ENCODE assay signal across 23 cellular contexts in genomic region chr11:69097263-69097662, GRCh38. TPM values are rescaled to one million over a fixed set of nuclear protein-coding genes. Genes with fewer than 3 reads are reported as not detected.
A peak's percentile ranks its signal among the peaks of the same experiment; 100 is the strongest.
DNase-seq lines count a peak whose midpoint lies in the region; ATAC-seq and TF ChIP-seq lines count a peak whose summit lies in the region.
"Had no signal": no experiment of that assay in that cellular context is flagged by ENCODE, and none has a peak within 500 bp of the region (broad histone marks: within the 10 kb centered on the region; RNA-seq: fewer than 3 reads in every experiment).

No MANE protein-coding gene starts in this region.

- peaks cover 9% of the 10 kb centered on the region for H3K4me1 ChIP-seq in A673 (ENCODE audit: insufficient read depth, low read length, poor library complexity, severe bottlenecking)
- no peaks in the 10 kb centered on the region for H3K4me1 ChIP-seq in Caco-2
- H3K4me1 ChIP-seq in neuronal stem cell (ENCODE audit: control insufficient read depth in 2 of 2, insufficient read depth in 1 of 2, low read depth in 1 of 2, low read length in 2 of 2), result peaks cover 0 to 10% of the 10 kb centered on the region in 2 donors

- no peak overlapping the region for H2AFZ ChIP-seq in neuronal stem cell (ENCODE audit: low read length)
- H2AFZ ChIP-seq: GM23338 had no signal

- no peak for ATAC-seq in HG02763 (IDR thresholded peaks at IDR 0.05; ENCODE audit: unreplicated experiment)
- ATAC-seq: CD8-positive, alpha-beta T cell; GM12878; GM23338 had no signal

- H3K4me1 Mint-ChIP-seq in Caco-2 (ENCODE audit: low read depth, unreplicated experiment) (no peaks in the 10 kb centered on the region), endothelial cell (ENCODE audit: unreplicated experiment) (peaks cover 8% of the 10 kb centered on the region)

- no peak overlapping the region for H2BK15ac ChIP-seq in neuronal stem cell (ENCODE audit: low read length)

- H3K9me3 Mint-ChIP-seq in Caco-2 (ENCODE audit: unreplicated experiment), result no peaks in the 10 kb centered on the region
- no peaks in the 10 kb centered on the region for H3K9me3 Mint-ChIP-seq in endothelial cell (ENCODE audit: unreplicated experiment)
- H3K9me3 Mint-ChIP-seq: CD4-positive, CD25-positive, alpha-beta regulatory T cell; CD8-positive, alpha-beta T cell; GM23338 had no signal

- peak overlapping the region; percentile 30 for H2AK5ac ChIP-seq in neuronal stem cell (ENCODE audit: low read depth, low read length)

- H3K27ac Mint-ChIP-seq in Caco-2 (ENCODE audit: unreplicated experiment) (peak overlapping the region; percentile 54), endothelial cell (ENCODE audit: unreplicated experiment) (no peak overlapping the region)
- H3K27ac Mint-ChIP-seq: CD4-positive, CD25-positive, alpha-beta regulatory T cell; CD8-positive, alpha-beta T cell; GM23338 had no signal

- H3K36me3 Mint-ChIP-seq in Caco-2 (ENCODE audit: insufficient read depth, unreplicated experiment) (peaks cover 30% of the 10 kb centered on the region), endothelial cell (ENCODE audit: low read depth, unreplicated experiment) (peaks cover 9% of the 10 kb centered on the region)

- H3K27me3 Mint-ChIP-seq in Caco-2 (ENCODE audit: insufficient read depth, unreplicated experiment), result no peaks in the 10 kb centered on the region
- H3K27me3 Mint-ChIP-seq in endothelial cell (ENCODE audit: unreplicated experiment), result peaks cover 3% of the 10 kb centered on the region
- H3K27me3 Mint-ChIP-seq: CD4-positive, CD25-positive, alpha-beta regulatory T cell had no signal

- no peak overlapping the region for H2BK120ac ChIP-seq in neuronal stem cell (ENCODE audit: low read depth, low read length)

- peak overlapping the region; percentile 24 for H3K9ac ChIP-seq in neuronal stem cell (ENCODE audit: low read depth, low read length, poor library complexity)

- H3K27ac ChIP-seq in A673 (ENCODE audit: low read depth, low read length, poor library complexity, severe bottlenecking), result peak overlapping the region; percentile 21
- H3K27ac ChIP-seq in neuronal stem cell (replicated peaks; ENCODE audit: low read length), result no peak overlapping the region
- H3K27ac ChIP-seq: 22Rv1, C4-2B had no signal

- no peak overlapping the region for H4K91ac ChIP-seq in neuronal stem cell (ENCODE audit: low read depth, low read length, poor library complexity)

- CTCF ChIA-PET in A673 (lab: Charles Lee) (no interaction called here), Caco-2 (lab: Charles Lee) (no interaction called here)

- POLR2A ChIA-PET in A673 (lab: Charles Lee; ENCODE audit: low non-redundant PET), result no interaction called here
- POLR2A ChIA-PET in Caco-2 (lab: Charles Lee), result no interaction called here

- H3K36me3 ChIP-seq in A673 (ENCODE audit: insufficient read depth, low read length, poor library complexity, severe bottlenecking) (no peaks in the 10 kb centered on the region), Caco-2 (ENCODE audit: control insufficient read depth, insufficient read depth, low read length) (no peaks in the 10 kb centered on the region), neuronal stem cell (replicated peaks in 1 of 2; ENCODE audit: control insufficient read depth in 2 of 2, insufficient read depth in 2 of 2, low read length in 2 of 2) (peaks cover 3 to 10% of the 10 kb centered on the region in 2 donors)
- H3K36me3 ChIP-seq: BE2C had no signal

- H3K4me3 Mint-ChIP-seq in Caco-2 (ENCODE audit: unreplicated experiment) (no peak overlapping the region), endothelial cell (ENCODE audit: unreplicated experiment) (no peak overlapping the region)
- H3K4me3 Mint-ChIP-seq: CD4-positive, CD25-positive, alpha-beta regulatory T cell; CD8-positive, alpha-beta T cell; GM23338 had no signal

- intact Hi-C loops in A673 (cut with micrococcal nuclease; ENCODE audit: unreplicated experiment), result no loop called here
- intact Hi-C loops in Caco-2 (cut with micrococcal nuclease; ENCODE audit: unreplicated experiment), result no loop called here

- peak overlapping the region; percentile 58 for H2BK5ac ChIP-seq in neuronal stem cell (ENCODE audit: low read length)

- H3K4me3 ChIP-seq in A673 (ENCODE audit: low read depth, low read length, poor library complexity, severe bottlenecking), result no peak overlapping the region
- no peak overlapping the region for H3K4me3 ChIP-seq in Caco-2 (ENCODE audit: low read depth, low read length)
- H3K4me3 ChIP-seq in neuronal stem cell (ENCODE audit: low read length in 2 of 2), result no peak overlapping the region
- H3K4me3 ChIP-seq: GM12878, GM23338 had no signal

- no peaks in the 10 kb centered on the region for H3K27me3 ChIP-seq in A673 (replicated peaks; ENCODE audit: insufficient read depth, low read depth, low read length, poor library complexity)
- no peaks in the 10 kb centered on the region for H3K27me3 ChIP-seq in Caco-2 (replicated peaks; ENCODE audit: control insufficient read depth, insufficient read depth, low read length)
- no peaks in the 10 kb centered on the region for H3K27me3 ChIP-seq in neuronal stem cell (ENCODE audit: control insufficient read depth in 3 of 3, insufficient read depth in 3 of 3, low read depth in 1 of 3, low read length in 3 of 3)
- H3K27me3 ChIP-seq: BE2C had no signal

- no peak overlapping the region for H2BK12ac ChIP-seq in neuronal stem cell (ENCODE audit: low read length)

- H3K4ac ChIP-seq in neuronal stem cell (ENCODE audit: low read length), result no peak overlapping the region

- peaks cover 4% of the 10 kb centered on the region for H3K79me1 ChIP-seq in neuronal stem cell (ENCODE audit: low read depth, low read length)

- BruUV-seq in A673 (replicated peaks; lab: Mats Ljungman, UMichigan) (no TSS peak), Caco-2 (replicated peaks; lab: Mats Ljungman, UMichigan) (no TSS peak)

- H3K18ac ChIP-seq in neuronal stem cell (ENCODE audit: low read length), result no peak overlapping the region

- no peak overlapping the region for H4K8ac ChIP-seq in neuronal stem cell (ENCODE audit: low read depth, low read length)

- peak overlapping the region; percentile 50 for H3K23ac ChIP-seq in neuronal stem cell (ENCODE audit: low read depth, low read length, poor library complexity)

- no CpG with 5 or more reads among the region's 16 CpGs for WGBS in neuronal stem cell (ENCODE audit: extremely low coverage in 2 of 2, insufficient read length in 2 of 2, insufficient replicate concordance in 1 of 2), 2 donors

- H3K14ac ChIP-seq in neuronal stem cell (ENCODE audit: low read length), result no peak overlapping the region

- DNase-seq in A673 (ENCODE audit: low spot score) (no peak), Caco-2 (no peak), endothelial cell (ENCODE audit: low spot score) (peak; percentile 32), neuronal stem cell (ENCODE audit: low spot score) (no peak), H4 (ENCODE audit: low spot score) (no peak), NCI-H510A treated with DMSO at 0.1 percent for 48 hours (lab: John Stamatoyannopoulos, UW) (no peak)
- DNase-seq in stimulated activated CD4-positive, alpha-beta T cell treated with anti-CD3 and anti-CD28 coated beads, Interleukin-12 subunit alpha, Interleukin-12 subunit beta, amount 100 ng/mL, for 4 hours, result no peak
- DNase-seq: ACHN; AML-193; BE2C; CD4-positive, CD25-positive, alpha-beta regulatory T cell; CD8-positive, alpha-beta T cell; DMS 273 treated with DMSO at 0.1 percent for 48 hours; DMS79; EL; GDM1; H7; HCEC 1CT had no signal

- no peak overlapping the region for H3K4me2 ChIP-seq in neuronal stem cell (ENCODE audit: insufficient read depth, low read length, poor library complexity, severe bottlenecking)
- H3K4me2 ChIP-seq: GM23338 had no signal

- H3K9me3 ChIP-seq in A673 (ENCODE audit: low read depth, low read length, poor library complexity, severe bottlenecking), result no peaks in the 10 kb centered on the region
- no peaks in the 10 kb centered on the region for H3K9me3 ChIP-seq in Caco-2
- H3K9me3 ChIP-seq in neuronal stem cell (replicated peaks in 1 of 2; ENCODE audit: control insufficient read depth in 2 of 2, insufficient read depth in 1 of 2, low read depth in 1 of 2, low read length in 2 of 2), result peaks cover 0 to 2% of the 10 kb centered on the region in 2 donors
- H3K9me3 ChIP-seq: BE2C had no signal

- no peak for TF ChIP-seq CTCF in A673 (conservative IDR thresholded peaks at IDR 0.05; ENCODE audit: low read depth, low read length)
- TF ChIP-seq CTCF in Caco-2 (IDR thresholded peaks at IDR 0.05; ENCODE audit: insufficient read depth in 1 of 2, low read depth in 1 of 2, low read length in 1 of 2, severe bottlenecking in 1 of 2, unreplicated experiment in 1 of 2), result no peak
- no peak for TF ChIP-seq CTCF in endothelial cell (IDR thresholded peaks at IDR 0.05; ENCODE audit: unreplicated experiment)

RNA-seq across cellular contexts. Expression of gene TPCN2, which starts 48.5 kb away (rescaled TPM):
- total RNA-seq in A673 (2021) (28.9 and 29.9 TPM in 2 replicates), Caco-2 (2022) (59.5 and 63.6 TPM in 2 replicates), endothelial cell (ENCODE audit: unreplicated experiment) (31.4 TPM)
- 4.3 TPM for polyA plus RNA-seq in neuronal stem cell (2013, experiment 1 of 2)
- polyA plus RNA-seq in neuronal stem cell (2013, experiment 2 of 2), result 4.3 TPM
- total RNA-seq in H4 (2014; rRNA removed; shearing (Covaris generic)), result 6.2 and 7.4 TPM in 2 replicates

RNA-seq across cellular contexts. Expression of gene SMIM38, which starts 58.5 kb away (rescaled TPM):
- total RNA-seq in A673 (2021) (0.59 and 0.88 TPM in 2 replicates), Caco-2 (2022) (0.12 and 0.66 TPM in 2 replicates), endothelial cell (ENCODE audit: unreplicated experiment) (not detected)
- polyA plus RNA-seq in neuronal stem cell (2013, experiment 1 of 2), result 0.26 TPM
- 0.36 TPM for polyA plus RNA-seq in neuronal stem cell (2013, experiment 2 of 2)
- total RNA-seq in H4 (2014; rRNA removed; shearing (Covaris generic)), result not detected in 2 replicates
- total RNA-seq: CD8-positive, alpha-beta T cell had no signal
- polyA plus RNA-seq: GM23338 had no signal
